In genomic region chr10:18625906-18626305, GRCh38 we compare ENCODE assay signal across 23 cellular contexts. TPM values are rescaled to one million over a fixed set of nuclear protein-coding genes. Genes with fewer than 3 reads are reported as not detected.
DNase-seq lines count a peak whose midpoint lies in the region; ATAC-seq and TF ChIP-seq lines count a peak whose summit lies in the region.
"Had no signal": no experiment of that assay in that cellular context is flagged by ENCODE, and none has a peak within 500 bp of the region (broad histone marks: within the 10 kb centered on the region; RNA-seq: fewer than 3 reads in every experiment).

No MANE protein-coding gene starts in this region.

- no peak overlapping the region for H2AFZ ChIP-seq in neural progenitor cell (replicated peaks)
- H2AFZ ChIP-seq: GM23338 had no signal

- H3K36me3 Mint-ChIP-seq in CD8-positive, alpha-beta memory T cell, result peaks cover 0 to 29% (median 7%) of the 10 kb centered on the region in 3 donors
- peaks cover 12% of the 10 kb centered on the region for H3K36me3 Mint-ChIP-seq in memory B cell
- peaks cover 8% of the 10 kb centered on the region for H3K36me3 Mint-ChIP-seq in neural progenitor cell

- TF ChIP-seq CTCF in VCaP (conservative IDR thresholded peaks at IDR 0.05), result no peak
- no peak for TF ChIP-seq CTCF in neural progenitor cell (IDR thresholded peaks at IDR 0.05)
- TF ChIP-seq CTCF in right atrium auricular region (IDR thresholded peaks at IDR 0.05), result no peak

- no peaks in the 10 kb centered on the region for H3K36me3 ChIP-seq in CD8-positive, alpha-beta memory T cell (ENCODE audit: insufficient read depth, low read length)
- H3K36me3 ChIP-seq in neural progenitor cell (no peaks in the 10 kb centered on the region), right atrium auricular region (no peaks in the 10 kb centered on the region)
- H3K36me3 ChIP-seq: adrenal gland, upper lobe of left lung had no signal

- CTCF ChIA-PET in CD8-positive, alpha-beta memory T cell (lab: Charles Lee), result no interaction called here

- H3K27me3 Mint-ChIP-seq in CD8-positive, alpha-beta memory T cell, result no peaks in the 10 kb centered on the region
- H3K27me3 Mint-ChIP-seq in memory B cell (no peaks in the 10 kb centered on the region), neural progenitor cell (ENCODE audit: insufficient read depth, low read depth) (peaks cover 4% of the 10 kb centered on the region)
- H3K27me3 Mint-ChIP-seq: activated B cell treated with CpG ODN at 0.5 μM for 24 hours; stimulated activated memory B cell treated with anti-CD40 and anti-IgM and Interleukin-4, amounts not matched to agents 10 μg/mL and 1 μg/mL and 100 μg/mL, for 72 hours had no signal

- no peak for DNase-seq in CD8-positive, alpha-beta memory T cell
- no peak for DNase-seq in memory B cell (ENCODE audit: low spot score in 2 of 2)
- no peak for DNase-seq in neural progenitor cell (ENCODE audit: low spot score)
- DNase-seq in right atrium auricular region (ENCODE audit: low spot score), result no peak
- DNase-seq in mesenteric fat pad (ENCODE audit: low spot score), result no peak
- DNase-seq in HK-2 (ENCODE audit: unreplicated experiment), result no peak
- DNase-seq: activated B cell treated with CpG ODN at 0.5 μM for 24 hours; activated CD4-positive, alpha-beta T cell treated with anti-CD3 and anti-CD28 coated beads, Interleukin-2, amount 50 U/mL, for 1 hour; activated T-cell treated with anti-CD3 and anti-CD28 coated beads, Interleukin-2, amount 50 U/mL, for 4 hours; adrenal gland; dorsolateral prefrontal cortex; KG1; MM.1S; NCI-H1105 treated with DMSO at 0.1 percent for 48 hours; NCI-H1930; NCI-H510A treated with DMSO at 0.1 percent for 48 hours; upper lobe of left lung had no signal

- no peaks in the 10 kb centered on the region for H3K27me3 ChIP-seq in CD8-positive, alpha-beta memory T cell (ENCODE audit: insufficient read depth, low read length, poor library complexity, severe bottlenecking)
- H3K27me3 ChIP-seq in neural progenitor cell, result no peaks in the 10 kb centered on the region
- H3K27me3 ChIP-seq in right atrium auricular region, result no peaks in the 10 kb centered on the region
- H3K27me3 ChIP-seq: adrenal gland, dorsolateral prefrontal cortex, upper lobe of left lung had no signal

- H3K9me3 Mint-ChIP-seq in CD8-positive, alpha-beta memory T cell, result no peaks in the 10 kb centered on the region
- H3K9me3 Mint-ChIP-seq in memory B cell, result no peaks in the 10 kb centered on the region
- peaks cover 2% of the 10 kb centered on the region for H3K9me3 Mint-ChIP-seq in neural progenitor cell
- H3K9me3 Mint-ChIP-seq: activated B cell treated with CpG ODN at 0.5 μM for 24 hours; activated T-cell treated with anti-CD3 and anti-CD28 coated beads, Interleukin-2, amount 50 U/mL, for 4 hours; GM23338; stimulated activated memory B cell treated with anti-CD40 and anti-IgM and Interleukin-4, amounts not matched to agents 10 μg/mL and 1 μg/mL and 100 μg/mL, for 72 hours had no signal

- POLR2A ChIA-PET in CD8-positive, alpha-beta memory T cell (lab: Charles Lee), result no interaction called here

- no peak overlapping the region for H3K9ac ChIP-seq in neural progenitor cell

- H3K27ac Mint-ChIP-seq in CD8-positive, alpha-beta memory T cell, result peak overlapping the region in 5 of 8 donors; percentile 13 to 96 (median 50)
- H3K27ac Mint-ChIP-seq in memory B cell, result no peak overlapping the region
- no peak overlapping the region for H3K27ac Mint-ChIP-seq in neural progenitor cell
- H3K27ac Mint-ChIP-seq: activated B cell treated with CpG ODN at 0.5 μM for 24 hours had no signal

- H3K79me2 ChIP-seq in neural progenitor cell (ENCODE audit: low read depth), result peaks cover 9% of the 10 kb centered on the region

- peaks cover 5 to 28% (median 14%) of the 10 kb centered on the region in 3 donors for H3K4me1 Mint-ChIP-seq in CD8-positive, alpha-beta memory T cell
- H3K4me1 Mint-ChIP-seq in memory B cell, result peaks cover 5% of the 10 kb centered on the region
- peaks cover 13% of the 10 kb centered on the region for H3K4me1 Mint-ChIP-seq in neural progenitor cell

- H3K4me3 Mint-ChIP-seq in CD8-positive, alpha-beta memory T cell, result peak overlapping the region in 4 of 7 donors; percentile 36 to 72 (median 47)
- H3K4me3 Mint-ChIP-seq in memory B cell (peak overlapping the region; percentile 44), neural progenitor cell (peak overlapping the region; percentile 78)
- H3K4me3 Mint-ChIP-seq: activated B cell treated with CpG ODN at 0.5 μM for 24 hours had no signal

- no peak overlapping the region for H3K4me2 ChIP-seq in neural progenitor cell
- H3K4me2 ChIP-seq: GM23338 had no signal

- no peak for ATAC-seq in memory B cell (ENCODE audit: low read depth)
- ATAC-seq: activated T-cell treated with anti-CD3 and anti-CD28 coated beads, Interleukin-2, amount 50 U/mL, for 4 hours; GM12878; GM23338; stimulated activated memory B cell treated with anti-CD40 and anti-IgM and Interleukin-4, amounts not matched to agents 10 μg/mL and 1 μg/mL and 100 μg/mL, for 72 hours had no signal

- no peak overlapping the region for H3K27ac ChIP-seq in CD8-positive, alpha-beta memory T cell (ENCODE audit: low read depth, low read length)
- peak overlapping the region; percentile 65 for H3K27ac ChIP-seq in VCaP
- no peak overlapping the region for H3K27ac ChIP-seq in neural progenitor cell
- H3K27ac ChIP-seq in right atrium auricular region, result no peak overlapping the region
- H3K27ac ChIP-seq: adrenal gland, C4-2B, upper lobe of left lung had no signal

- no peaks in the 10 kb centered on the region for H3K4me1 ChIP-seq in CD8-positive, alpha-beta memory T cell (ENCODE audit: insufficient read depth, low read length)
- H3K4me1 ChIP-seq in neural progenitor cell (peaks cover 8% of the 10 kb centered on the region), right atrium auricular region (no peaks in the 10 kb centered on the region)

- no peaks in the 10 kb centered on the region for H4K20me1 ChIP-seq in neural progenitor cell (ENCODE audit: low read depth)

- H3K4me3 ChIP-seq in CD8-positive, alpha-beta memory T cell (ENCODE audit: low read length), result no peak overlapping the region
- no peak overlapping the region for H3K4me3 ChIP-seq in neural progenitor cell
- H3K4me3 ChIP-seq in right atrium auricular region, result no peak overlapping the region
- H3K4me3 ChIP-seq: adrenal gland, dorsolateral prefrontal cortex, GM12878, GM23338, lung, upper lobe of left lung had no signal

- no peaks in the 10 kb centered on the region for H3K9me3 ChIP-seq in CD8-positive, alpha-beta memory T cell (ENCODE audit: low read length)
- H3K9me3 ChIP-seq in neural progenitor cell (ENCODE audit: low read depth) (no peaks in the 10 kb centered on the region), right atrium auricular region (no peaks in the 10 kb centered on the region)
- H3K9me3 ChIP-seq: adrenal gland, upper lobe of left lung had no signal

- no peaks in the 10 kb centered on the region for H3F3A ChIP-seq in neural progenitor cell (ENCODE audit: low read depth)

RNA-seq across cellular contexts. Expression of gene NSUN6, which starts 25.5 kb away (rescaled TPM):
- 10 to 100 TPM; 14.1 to 16.4 TPM for total RNA-seq in CD8-positive, alpha-beta memory T cell
- 8.6 TPM for polyA plus RNA-seq in CD8-positive, alpha-beta memory T cell
- total RNA-seq in neural progenitor cell (ENCODE audit: low replicate concordance) (20.3 and 21.9 TPM in 2 replicates), right atrium auricular region (1 to 10 TPM; 5.3 to 8.8 TPM), mesenteric fat pad (8.9 TPM)

RNA-seq across cellular contexts. Expression of gene ARL5B, which starts 33.3 kb away (rescaled TPM):
- total RNA-seq in CD8-positive, alpha-beta memory T cell, result 1 to 10 TPM; 9.0 to 9.5 TPM
- 0.98 TPM for polyA plus RNA-seq in CD8-positive, alpha-beta memory T cell
- total RNA-seq in neural progenitor cell (ENCODE audit: low replicate concordance) (73.5 and 108 TPM in 2 replicates), right atrium auricular region (1 to 10 TPM; 7.9 to 9.2 TPM), mesenteric fat pad (16.8 TPM)

Comparison
In these comparisons a context has a peak if more than half of its experiments do, and no peak if none do; other contexts are left out.
1. H3K27ac Mint-ChIP-seq: peak in CD8-positive, alpha-beta memory T cell (5 of 8); none in memory B cell (single experiment) and neural progenitor cell (single experiment).
2. Peak in every context shown above with its lines, with median percentiles within 50 percentile points of each other: H3K4me3 Mint-ChIP-seq.